Comparison of ENCODE assay signal across 24 cellular contexts in the genomic region with DNA sequence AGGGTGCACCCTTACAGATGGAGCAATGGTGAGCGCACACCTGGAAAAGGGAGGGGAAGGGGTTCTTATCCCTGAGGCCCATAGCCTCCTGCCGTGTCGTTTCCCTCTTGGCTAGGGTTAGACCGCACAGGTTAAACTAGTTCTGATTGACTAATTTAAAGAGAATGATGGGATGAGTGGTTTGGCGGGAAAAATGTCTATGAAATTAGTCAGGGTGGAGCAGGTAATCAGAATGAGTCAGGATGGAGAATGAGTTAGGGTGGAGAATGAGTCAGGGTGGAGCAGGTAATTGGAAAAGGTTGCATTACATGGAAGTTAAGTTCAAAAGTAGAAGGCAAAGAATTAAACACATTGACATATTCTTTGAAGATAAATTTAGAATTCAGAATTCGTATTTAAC.
"Had no signal": no experiment of that assay in that cellular context is flagged by ENCODE, and none has a peak within 500 bp of the region (broad histone marks: within the 10 kb centered on the region; RNA-seq: fewer than 3 reads in every experiment).

No MANE protein-coding gene starts in this region.

- H3K4me3 ChIP-seq: breast epithelium had no signal

- DNase-seq: activated CD4-positive, alpha-beta T cell treated with anti-CD3 and anti-CD28 coated beads, Interleukin-2, amount 10 ng/mL, durations not matched to agents 7 days and 5 days; activated CD8-positive, alpha-beta memory T cell treated with anti-CD3 and anti-CD28 coated beads, Interleukin-2, amount 50 U/mL, for 48 hours; activated CD8-positive, alpha-beta T cell treated with anti-CD3 and anti-CD28 coated beads, Interleukin-2, amount 10 ng/mL, durations not matched to agents 7 days and 5 days; activated effector memory CD4-positive, alpha-beta T cell treated with anti-CD3 and anti-CD28 coated beads, Interleukin-2, amount 50 U/mL, for 16 hours; activated naive CD4-positive, alpha-beta T cell treated with Interleukin-2 at 50 U/mL for 16 hours; activated naive CD8-positive, alpha-beta T cell treated with anti-CD3 and anti-CD28 coated beads for 36 hours; activated T-cell treated with anti-CD3 and anti-CD28 coated beads, Interleukin-2, amount 50 U/mL, for 1 hour; aorta; central memory CD4-positive, alpha-beta T cell; MV-4-11; NCI-H1092 treated with DMSO at 0.1 percent for 48 hours; NCI-H1417 treated with DMSO at 0.1 percent for 48 hours; NCI-H1694; NCI-H2029; NCI-H2107; NCI-H2171 treated with DMSO at 0.1 percent for 48 hours; NCI-H226; NCI-H526 treated with DMSO at 0.1 percent for 48 hours; NCI-H82; SHP77 treated with DMSO at 0.1 percent for 48 hours had no signal

- H3K4me3 Mint-ChIP-seq: activated CD4-positive, alpha-beta T cell treated with anti-CD3 and anti-CD28 coated beads, Interleukin-2, amount 10 ng/mL, durations not matched to agents 7 days and 5 days; activated CD8-positive, alpha-beta T cell treated with anti-CD3 and anti-CD28 coated beads, Interleukin-2, amount 10 ng/mL, durations not matched to agents 7 days and 5 days; activated naive CD8-positive, alpha-beta T cell treated with anti-CD3 and anti-CD28 coated beads for 36 hours; IgD-negative memory B cell; T-helper 1 cell treated with Interleukin-12 subunit alpha and Interleukin-12 subunit beta and Interleukin-4 antibody, amounts not matched to agents 30 μg/mL and 1 μg/mL, for 36 hours had no signal

- H3K9me3 Mint-ChIP-seq: activated CD4-positive, alpha-beta T cell treated with anti-CD3 and anti-CD28 coated beads, Interleukin-2, amount 10 ng/mL, durations not matched to agents 7 days and 5 days; activated naive CD8-positive, alpha-beta T cell treated with anti-CD3 and anti-CD28 coated beads for 36 hours; IgD-negative memory B cell; T-helper 1 cell treated with Interleukin-12 subunit alpha and Interleukin-12 subunit beta and Interleukin-4 antibody, amounts not matched to agents 30 μg/mL and 1 μg/mL, for 36 hours had no signal

- H3K27ac Mint-ChIP-seq: activated CD4-positive, alpha-beta T cell treated with anti-CD3 and anti-CD28 coated beads, Interleukin-2, amount 10 ng/mL, durations not matched to agents 7 days and 5 days; activated CD8-positive, alpha-beta T cell treated with anti-CD3 and anti-CD28 coated beads, Interleukin-2, amount 10 ng/mL, durations not matched to agents 7 days and 5 days; IgD-negative memory B cell had no signal

- ATAC-seq: activated CD4-positive, CD25-positive, alpha-beta regulatory T cell treated with anti-CD3 and anti-CD28 coated beads, Interleukin-2, amount 50 U/mL, for 24 hours; activated CD8-positive, alpha-beta T cell treated with anti-CD3 and anti-CD28 coated beads, Interleukin-2, amount 10 ng/mL, durations not matched to agents 7 days and 5 days had no signal

- H3K27me3 Mint-ChIP-seq: activated CD4-positive, alpha-beta T cell treated with anti-CD3 and anti-CD28 coated beads, Interleukin-2, amount 10 ng/mL, durations not matched to agents 7 days and 5 days; activated naive CD8-positive, alpha-beta T cell treated with anti-CD3 and anti-CD28 coated beads for 36 hours; IgD-negative memory B cell had no signal

- H3K36me3 Mint-ChIP-seq: activated naive CD8-positive, alpha-beta T cell treated with anti-CD3 and anti-CD28 coated beads for 36 hours; IgD-negative memory B cell had no signal

- H3K4me1 Mint-ChIP-seq: IgD-negative memory B cell had no signal
